In genomic region chr10:29377333-29377961, GRCh38 we compare ENCODE assay signal across 8 cellular contexts.
DNase-seq lines count a peak whose midpoint lies in the region; ATAC-seq and TF ChIP-seq lines count a peak whose summit lies in the region.

No MANE protein-coding gene starts in this region.

- POLR2A ChIA-PET in WTC11 (lab: Charles Lee) = no interaction called here

- H3K27ac Mint-ChIP-seq in Calu3 (ENCODE audit: unreplicated experiment) (no peak overlapping the region), WTC11 (no peak overlapping the region)

- H3K27me3 Mint-ChIP-seq in Calu3 (ENCODE audit: unreplicated experiment) (peaks cover 30% of the 10 kb centered on the region), WTC11 (ENCODE audit: low read depth) (peaks cover 9% of the 10 kb centered on the region)

- intact Hi-C loops in Calu3 (cut with micrococcal nuclease; ENCODE audit: unreplicated experiment) = no loop called here

- H3K4me1 Mint-ChIP-seq in Calu3 (ENCODE audit: low read depth, unreplicated experiment) (no peaks in the 10 kb centered on the region), WTC11 (peaks cover 19% of the 10 kb centered on the region)

- no peaks in the 10 kb centered on the region for H3K36me3 Mint-ChIP-seq in Calu3 (ENCODE audit: insufficient read depth, unreplicated experiment)
- H3K36me3 Mint-ChIP-seq in WTC11 = no peaks in the 10 kb centered on the region

- DNase-seq in Calu3 = no peak
- peak; percentile 4 for DNase-seq in HPDE6-E6E7 (ENCODE audit: extremely low spot score)
- no peak for DNase-seq in WTC11 (ENCODE audit: low spot score)
- DNase-seq in iris pigment epithelial cell (ENCODE audit: low read depth) = peak; percentile 26
- no peak for DNase-seq in cortex of kidney (lab: John Stamatoyannopoulos, UW)
- no peak for DNase-seq in UCSD-AML1 (lab: John Stamatoyannopoulos, UW; ENCODE audit: unreplicated experiment)

- CTCF ChIA-PET in Calu3 (lab: Charles Lee) = no interaction called here
- CTCF ChIA-PET in WTC11 (lab: Charles Lee) = interaction anchor here (0.7 to 0.9 kb wide), 3 partner anchors 8 to 79 kb away, joined by 3 to 5 read pairs (median 5); no protein-coding TSS in a partner anchor

- ATAC-seq in WTC11 = no peak
- ATAC-seq in HG02610 (IDR thresholded peaks at IDR 0.05; ENCODE audit: unreplicated experiment) = no peak
- ATAC-seq in GM21423 (IDR thresholded peaks at IDR 0.05; ENCODE audit: unreplicated experiment) = no peak

- peak; percentile 56 for TF ChIP-seq CTCF in Calu3 (IDR thresholded peaks at IDR 0.05; ENCODE audit: unreplicated experiment)
- peak; percentile 42 for TF ChIP-seq CTCF in WTC11 (IDR thresholded peaks at IDR 0.05)

- H3K4me3 Mint-ChIP-seq in Calu3 (ENCODE audit: low read depth, unreplicated experiment) (no peak overlapping the region), WTC11 (no peak overlapping the region)

- H3K9me3 Mint-ChIP-seq in Calu3 (ENCODE audit: low read depth, unreplicated experiment) (no peaks in the 10 kb centered on the region), WTC11 (0 out of 2 replicates have a peak, but pooled peaks cover 4% of the 10 kb centered on the region)

- no TSS peak for BruUV-seq in Calu3 (replicated peaks; lab: Mats Ljungman, UMichigan)

TF ChIP-seq in WTC11, 78 proteins besides CTCF, POLR2A, EP300 and RAD21:
- no peak for TF ChIP-seq CBFB (CRISPR knock-in tag; IDR thresholded peaks at IDR 0.05; ENCODE audit: low read depth)
- TF ChIP-seq HMGA2 (CRISPR knock-in tag; IDR thresholded peaks at IDR 0.05) = no peak
- TF ChIP-seq, protein P1, sequence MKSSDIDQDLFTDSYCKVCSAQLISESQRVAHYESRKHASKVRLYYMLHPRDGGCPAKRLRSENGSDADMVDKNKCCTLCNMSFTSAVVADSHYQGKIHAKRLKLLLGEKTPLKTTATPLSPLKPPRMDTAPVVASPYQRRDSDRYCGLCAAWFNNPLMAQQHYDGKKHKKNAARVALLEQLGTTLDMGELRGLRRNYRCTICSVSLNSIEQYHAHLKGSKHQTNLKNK (CRISPR knock-in tag; IDR thresholded peaks at IDR 0.05) = no peak

Comparison
In these comparisons a context has a peak if more than half of its experiments do, and no peak if none do; other contexts are left out.
1. DNase-seq: peak in HPDE6-E6E7 (single experiment) and iris pigment epithelial cell (single experiment); none in Calu3 (single experiment), WTC11 (single experiment), cortex of kidney (single experiment) and UCSD-AML1 (single experiment).